In the genomic region with DNA sequence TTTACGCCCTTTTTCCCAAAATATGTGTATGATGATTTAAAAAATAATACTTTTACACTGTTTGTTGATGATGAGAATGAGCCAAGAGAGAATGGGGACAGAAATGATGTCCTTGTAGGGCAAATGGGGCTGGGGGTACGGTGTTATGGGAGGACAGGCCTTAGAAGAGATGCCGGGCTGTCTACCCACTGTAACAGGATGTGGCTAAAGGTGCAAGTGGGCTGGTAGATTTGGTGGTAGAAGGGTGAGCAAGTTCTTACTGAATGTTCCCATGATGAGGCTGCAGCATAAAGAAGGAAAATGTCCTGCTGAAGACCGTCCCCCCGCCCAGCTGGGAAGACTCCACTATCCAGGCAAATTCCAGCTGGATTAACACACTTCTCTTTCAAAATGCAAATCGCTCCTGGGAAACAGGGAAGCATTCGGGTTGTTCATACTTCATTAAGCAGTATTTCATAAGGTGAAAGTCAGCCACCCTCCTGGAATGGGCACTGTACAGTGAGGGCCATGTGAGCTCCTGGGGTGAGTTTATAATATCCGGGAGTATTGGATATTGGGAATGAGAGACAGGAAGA, we compare ENCODE assay signal across 27 cellular contexts. TPM values are rescaled to one million over a fixed set of nuclear protein-coding genes. Genes with fewer than 3 reads are reported as not detected.
DNase-seq lines count a peak whose midpoint lies in the region; ATAC-seq and TF ChIP-seq lines count a peak whose summit lies in the region.
"Had no signal": no experiment of that assay in that cellular context is flagged by ENCODE, and none has a peak within 500 bp of the region (broad histone marks: within the 10 kb centered on the region; RNA-seq: fewer than 3 reads in every experiment).

No MANE protein-coding gene starts in this region.

- BruUV-seq in PC-9 (replicated peaks; lab: Mats Ljungman, UMichigan), result no TSS peak

- H4K20me1 ChIP-seq in PC-9 (ENCODE audit: insufficient read depth), result no peaks in the 10 kb centered on the region

- H3K4me3 Mint-ChIP-seq in activated CD8-positive, alpha-beta memory T cell treated with anti-CD3 and anti-CD28 coated beads, Interleukin-2, amount 10 ng/mL, durations not matched to agents 7 days and 5 days, result no peak overlapping the region
- peak overlapping the region; percentile 27 for H3K4me3 Mint-ChIP-seq in T-helper 2 cell treated with Interferon-gamma antibody and Interleukin-4, amounts not matched to agents 5 μg/mL and 100 μg/mL, for 36 hours
- H3K4me3 Mint-ChIP-seq: H9; stimulated activated naive CD8-positive, alpha-beta T cell treated with anti-CD3 and anti-CD28 coated beads, Interleukin-15, Interleukin-2, amounts not matched to agents 100 ng/mL and 50 ng/mL, for 24 hours had no signal

- no peak overlapping the region for H3K27ac Mint-ChIP-seq in activated CD8-positive, alpha-beta memory T cell treated with anti-CD3 and anti-CD28 coated beads, Interleukin-2, amount 10 ng/mL, durations not matched to agents 7 days and 5 days
- H3K27ac Mint-ChIP-seq in T-helper 2 cell treated with Interferon-gamma antibody and Interleukin-4, amounts not matched to agents 5 μg/mL and 100 μg/mL, for 36 hours, result no peak overlapping the region
- H3K27ac Mint-ChIP-seq: stimulated activated naive CD8-positive, alpha-beta T cell treated with anti-CD3 and anti-CD28 coated beads, Interleukin-15, Interleukin-2, amounts not matched to agents 100 ng/mL and 50 ng/mL, for 24 hours had no signal

- no peaks in the 10 kb centered on the region for H3K9me2 ChIP-seq in PC-9 (ENCODE audit: insufficient read depth)

- no peaks in the 10 kb centered on the region for H3F3A ChIP-seq in PC-9 (ENCODE audit: insufficient read depth, low read depth)

- H3K79me2 ChIP-seq in PC-9 (ENCODE audit: low read depth), result no peaks in the 10 kb centered on the region

- H2AFZ ChIP-seq in PC-9, result no peak overlapping the region

- peaks cover 20% of the 10 kb centered on the region for H3K4me1 Mint-ChIP-seq in activated CD8-positive, alpha-beta memory T cell treated with anti-CD3 and anti-CD28 coated beads, Interleukin-2, amount 10 ng/mL, durations not matched to agents 7 days and 5 days
- peaks cover 11% of the 10 kb centered on the region for H3K4me1 Mint-ChIP-seq in T-helper 2 cell treated with Interferon-gamma antibody and Interleukin-4, amounts not matched to agents 5 μg/mL and 100 μg/mL, for 36 hours (ENCODE audit: low read depth)

- H3K9me3 ChIP-seq in PC-9 (ENCODE audit: insufficient read depth, low read depth), result no peaks in the 10 kb centered on the region
- H3K9me3 ChIP-seq: gastroesophageal sphincter, left lung, MG63, prostate gland, sigmoid colon, thyroid gland had no signal

- intact Hi-C loops in PC-9 (cut with micrococcal nuclease; ENCODE audit: unreplicated experiment), result no loop called here
- intact Hi-C loops in Right ventricle myocardium superior (cut with DNase I), result no loop called here

- peaks cover 10% of the 10 kb centered on the region for H3K4me1 ChIP-seq in PC-9 (replicated peaks; ENCODE audit: insufficient read depth)
- H3K4me1 ChIP-seq: gastroesophageal sphincter, left lung, prostate gland, sigmoid colon, thyroid gland had no signal

- POLR2A ChIA-PET in PC-9 (lab: Charles Lee; ENCODE audit: unreplicated experiment), result no interaction called here

- DNase-seq in activated CD8-positive, alpha-beta memory T cell treated with anti-CD3 and anti-CD28 coated beads, Interleukin-2, amount 10 ng/mL, durations not matched to agents 7 days and 5 days, result peak; percentile 63
- DNase-seq in activated CD8-positive, alpha-beta memory T cell treated with anti-CD3 and anti-CD28 coated beads, Interleukin-2, amount 50 U/mL, for 4 hours, result no peak
- no peak for DNase-seq in T-helper 2 cell treated with Interferon-gamma antibody and Interleukin-4, amounts not matched to agents 5 μg/mL and 100 μg/mL, for 36 hours (ENCODE audit: low spot score)
- peak; percentile 66 for DNase-seq in glomerular visceral epithelial cell (ENCODE audit: extremely low spot score)
- no peak for DNase-seq in stimulated activated naive CD8-positive, alpha-beta T cell treated with anti-CD3 and anti-CD28 coated beads, Interleukin-15, Interleukin-2, amounts not matched to agents 100 U/mL and 50 U/mL, for 24 hours
- no peak for DNase-seq in PC-9
- DNase-seq in NCI-H2081 (lab: John Stamatoyannopoulos, UW), result no peak
- DNase-seq in Right ventricle myocardium superior, result no peak
- DNase-seq: activated CD4-positive, alpha-beta T cell treated with anti-CD3 and anti-CD28 coated beads for 48 hours; DMS153; H9; hypothalamus; left lung; mesenchymal stem cell; MG63; NCI-H2029 treated with DMSO at 0.1 percent for 48 hours; NCI-H226; nucleus accumbens; SHP77; thyroid gland had no signal

- peaks cover 10% of the 10 kb centered on the region for H3K27me3 Mint-ChIP-seq in activated CD8-positive, alpha-beta memory T cell treated with anti-CD3 and anti-CD28 coated beads, Interleukin-2, amount 10 ng/mL, durations not matched to agents 7 days and 5 days
- peaks cover 9% of the 10 kb centered on the region for H3K27me3 Mint-ChIP-seq in T-helper 2 cell treated with Interferon-gamma antibody and Interleukin-4, amounts not matched to agents 5 μg/mL and 100 μg/mL, for 36 hours (ENCODE audit: low read depth)
- H3K27me3 Mint-ChIP-seq: stimulated activated naive CD8-positive, alpha-beta T cell treated with anti-CD3 and anti-CD28 coated beads, Interleukin-15, Interleukin-2, amounts not matched to agents 100 ng/mL and 50 ng/mL, for 24 hours had no signal

- no peaks in the 10 kb centered on the region for H3K9me3 Mint-ChIP-seq in activated CD8-positive, alpha-beta memory T cell treated with anti-CD3 and anti-CD28 coated beads, Interleukin-2, amount 10 ng/mL, durations not matched to agents 7 days and 5 days (ENCODE audit: low read depth)
- H3K9me3 Mint-ChIP-seq in T-helper 2 cell treated with Interferon-gamma antibody and Interleukin-4, amounts not matched to agents 5 μg/mL and 100 μg/mL, for 36 hours, result no peaks in the 10 kb centered on the region
- H3K9me3 Mint-ChIP-seq: H9; stimulated activated naive CD8-positive, alpha-beta T cell treated with anti-CD3 and anti-CD28 coated beads, Interleukin-15, Interleukin-2, amounts not matched to agents 100 ng/mL and 50 ng/mL, for 24 hours had no signal

- no peaks in the 10 kb centered on the region for H3K27me3 ChIP-seq in PC-9 (ENCODE audit: insufficient read depth, low read depth)
- H3K27me3 ChIP-seq: thyroid gland had no signal

- CTCF ChIA-PET in activated CD8-positive, alpha-beta memory T cell treated with anti-CD3 and anti-CD28 coated beads, Interleukin-2, amount 10 ng/mL, durations not matched to agents 7 days and 5 days (lab: Charles Lee), result interaction anchor here (1.3 to 1.7 kb wide), 2 partner anchors 17 to 19 kb away, joined by 3 to 5 read pairs; no protein-coding TSS in a partner anchor
- CTCF ChIA-PET in PC-9 (lab: Charles Lee), result interaction anchor here (0.6 kb wide), 1 partner anchor 97 kb away, joined by 12 read pairs; no protein-coding TSS in a partner anchor

- H3K27ac ChIP-seq in PC-9, result no peak overlapping the region
- H3K27ac ChIP-seq: gastroesophageal sphincter, left lung, prostate gland, sigmoid colon, thyroid gland, VCaP had no signal

- H3K4me2 ChIP-seq in PC-9, result no peak overlapping the region

- no peak overlapping the region for H3K4me3 ChIP-seq in PC-9
- H3K4me3 ChIP-seq: gastroesophageal sphincter, left lung, MG63, prostate gland, sigmoid colon, thyroid gland had no signal

- no peak for TF ChIP-seq CTCF in PC-9 (conservative IDR thresholded peaks at IDR 0.05)

- peak; percentile 57 for ATAC-seq in activated CD8-positive, alpha-beta memory T cell treated with anti-CD3 and anti-CD28 coated beads, Interleukin-2, amount 10 ng/mL, durations not matched to agents 7 days and 5 days
- peak; percentile 44 for ATAC-seq in stimulated activated naive CD8-positive, alpha-beta T cell treated with anti-CD3 and anti-CD28 coated beads, Interleukin-15, Interleukin-2, amounts not matched to agents 100 U/mL and 50 U/mL, for 24 hours
- no peak for ATAC-seq in Right ventricle myocardium superior (ENCODE audit: poor library complexity)
- ATAC-seq: gastroesophageal sphincter, left lung had no signal

- no peaks in the 10 kb centered on the region; the same call in 1 of the 2 replicates for H3K36me3 ChIP-seq in PC-9 (ENCODE audit: low read depth)
- H3K36me3 ChIP-seq: gastroesophageal sphincter, left lung, MG63, prostate gland, sigmoid colon, thyroid gland had no signal

- H3K36me3 Mint-ChIP-seq in activated CD8-positive, alpha-beta memory T cell treated with anti-CD3 and anti-CD28 coated beads, Interleukin-2, amount 10 ng/mL, durations not matched to agents 7 days and 5 days, result no peaks in the 10 kb centered on the region
- H3K36me3 Mint-ChIP-seq in T-helper 2 cell treated with Interferon-gamma antibody and Interleukin-4, amounts not matched to agents 5 μg/mL and 100 μg/mL, for 36 hours (ENCODE audit: low read depth), result no peaks in the 10 kb centered on the region

RNA-seq across cellular contexts. Expression of a gene that starts 14.0 kb away (rescaled TPM):
- total RNA-seq in activated CD8-positive, alpha-beta memory T cell treated with anti-CD3 and anti-CD28 coated beads, Interleukin-2, amount 10 ng/mL, durations not matched to agents 7 days and 5 days, result under 1 TPM; 0.21 to 0.64 TPM
- total RNA-seq in PC-9 (2021), result not detected in 2 replicates
- 0.19 TPM for total RNA-seq in Right ventricle myocardium superior
- total RNA-seq: dermis microvascular lymphatic vessel endothelial cell, fibroblast of lung, H9, prostate gland, thyroid gland had no signal

RNA-seq across cellular contexts. Expression of a gene that starts 17.7 kb away (rescaled TPM):
- total RNA-seq in activated CD8-positive, alpha-beta memory T cell treated with anti-CD3 and anti-CD28 coated beads, Interleukin-2, amount 10 ng/mL, durations not matched to agents 7 days and 5 days, result not detected
- total RNA-seq in PC-9 (2021) (not detected in 2 replicates), Right ventricle myocardium superior (121 TPM)
- total RNA-seq: dermis microvascular lymphatic vessel endothelial cell, fibroblast of lung, thyroid gland had no signal

Comparison
In these comparisons a context has a peak if more than half of its experiments do, and no peak if none do; other contexts are left out.
1. DNase-seq: peak in activated CD8-positive, alpha-beta memory T cell treated with anti-CD3 and anti-CD28 coated beads, Interleukin-2, amount 10 ng/mL, durations not matched to agents 7 days and 5 days (single experiment) and glomerular visceral epithelial cell (single experiment); none in activated CD8-positive, alpha-beta memory T cell treated with anti-CD3 and anti-CD28 coated beads, Interleukin-2, amount 50 U/mL, for 4 hours (single experiment), T-helper 2 cell treated with Interferon-gamma antibody and Interleukin-4, amounts not matched to agents 5 μg/mL and 100 μg/mL, for 36 hours (single experiment), stimulated activated naive CD8-positive, alpha-beta T cell treated with anti-CD3 and anti-CD28 coated beads, Interleukin-15, Interleukin-2, amounts not matched to agents 100 U/mL and 50 U/mL, for 24 hours (single experiment), PC-9 (0 of 2), NCI-H2081 (0 of 2) and Right ventricle myocardium superior (single experiment).
2. RNA of a gene that starts 17.7 kb away (total RNA-seq): 121 TPM in Right ventricle myocardium superior (single experiment); not detected in PC-9 and not detected in activated CD8-positive, alpha-beta memory T cell treated with anti-CD3 and anti-CD28 coated beads, Interleukin-2, amount 10 ng/mL, durations not matched to agents 7 days and 5 days; every median in the first group is over 100 times any median in the second.